ENCODE assay signal across 22 cellular contexts in the genomic region with DNA sequence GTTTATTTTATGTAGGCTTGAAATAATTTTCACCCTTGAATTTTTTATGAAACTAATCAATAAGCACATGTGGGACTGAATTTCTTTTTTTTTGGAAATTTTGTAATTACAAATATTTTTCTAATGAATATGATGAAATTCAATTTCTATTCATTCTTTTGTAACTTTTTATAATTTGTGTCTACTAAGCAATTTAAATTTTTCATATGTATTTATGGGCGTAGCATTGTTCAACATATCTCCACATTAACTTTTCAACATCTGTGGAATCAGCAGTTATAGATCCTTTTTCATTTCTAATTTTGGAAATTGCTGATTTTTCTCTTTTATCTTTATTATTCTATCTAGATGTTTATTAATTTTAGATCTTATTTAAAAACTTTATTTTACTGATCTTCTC.
"Had no signal": no experiment of that assay in that cellular context is flagged by ENCODE, and none has a peak within 500 bp of the region (broad histone marks: within the 10 kb centered on the region; RNA-seq: fewer than 3 reads in every experiment).

No MANE protein-coding gene starts in this region.

- H3K4me2 ChIP-seq: PC-9 had no signal

- H3K4me3 ChIP-seq: PC-9, Peyer's patch, SJSA1, SK-N-MC had no signal

- H3K9me3 ChIP-seq: Peyer's patch, SJSA1 had no signal

- H3K27me3 ChIP-seq: Peyer's patch, SJSA1 had no signal

- H3K36me3 ChIP-seq: Peyer's patch, SJSA1 had no signal

- DNase-seq: KBM-7, MV-4-11, NCI-H1048, NCI-H1105, NCI-H1417, NCI-H1436 treated with DMSO at 0.1 percent for 48 hours, NCI-H1694 treated with DMSO at 0.1 percent for 48 hours, NCI-H1930, NCI-H2081, NCI-H2107, NCI-H2227 treated with DMSO at 0.1 percent for 48 hours, NCI-H524, NCI-H526 treated with DMSO at 0.1 percent for 48 hours, NCI-H748 treated with DMSO at 0.1 percent for 48 hours, OCI-M1, PC-9, Peyer's patch, Right ventricle myocardium superior, RPMI8226, SIG-M5 had no signal

- H3K4me1 ChIP-seq: Peyer's patch, SJSA1 had no signal

- H2AFZ ChIP-seq: PC-9 had no signal

- H3K27ac ChIP-seq: PC-9, Peyer's patch, SJSA1, SK-N-MC had no signal
